Comparison of ENCODE assay signal across 8 cellular contexts in genomic region chr20:49281059-49281912, GRCh38. TPM values are rescaled to one million over a fixed set of nuclear protein-coding genes. Genes with fewer than 3 reads are reported as not detected.
DNase-seq lines count a peak whose midpoint lies in the region; ATAC-seq, FAIRE-seq and TF ChIP-seq lines count a peak whose summit lies in the region.

No MANE protein-coding gene starts in this region.

- no CpG with 5 or more reads among the region's 13 CpGs for WGBS in neuronal stem cell (ENCODE audit: extremely low coverage in 2 of 2, insufficient read length in 2 of 2, insufficient replicate concordance in 1 of 2), 2 donors
- WGBS in pancreas, 2 donors: 72 to 77% methylated on average over 13 of the region's 13 CpGs

- H3K9ac ChIP-seq in OCI-LY1 (ENCODE audit: low read length): no peak overlapping the region; the same call in 1 of the 2 replicates
- H3K9ac ChIP-seq in neuronal stem cell (ENCODE audit: low read depth, low read length, poor library complexity): no peak overlapping the region

- H2AK5ac ChIP-seq in neuronal stem cell (ENCODE audit: low read depth, low read length): no peak overlapping the region

- peak overlapping the region; percentile 91 for H3K4me2 ChIP-seq in OCI-LY1 (ENCODE audit: low read length)
- H3K4me2 ChIP-seq in neuronal stem cell (ENCODE audit: insufficient read depth, low read length, poor library complexity, severe bottlenecking): peak overlapping the region; percentile 34

- H4K20me1 ChIP-seq in OCI-LY1 (ENCODE audit: insufficient read depth, low read length): no peaks in the 10 kb centered on the region

- peaks cover 12% of the 10 kb centered on the region for H3K9me3 ChIP-seq in OCI-LY1 (ENCODE audit: low read length)
- H3K9me3 ChIP-seq in neuronal stem cell (replicated peaks in 1 of 2; ENCODE audit: control insufficient read depth in 2 of 2, insufficient read depth in 1 of 2, low read depth in 1 of 2, low read length in 2 of 2): peaks cover 57 to 78% of the 10 kb centered on the region in 2 donors
- no peaks in the 10 kb centered on the region for H3K9me3 ChIP-seq in pancreas

- no peak; the same call in none of the 2 replicates for TF ChIP-seq POLR2A in GM12891 (IDR thresholded peaks at IDR 0.05; ENCODE audit: low read depth, low read length)

- no peak overlapping the region for H2BK12ac ChIP-seq in neuronal stem cell (ENCODE audit: low read length)

- no peak overlapping the region for H2BK120ac ChIP-seq in neuronal stem cell (ENCODE audit: low read depth, low read length)

- no peak overlapping the region for H2BK5ac ChIP-seq in neuronal stem cell (ENCODE audit: low read length)

- H3K4me3 ChIP-seq in OCI-LY1 (ENCODE audit: low read depth, low read length, poor library complexity, severe bottlenecking) (peak overlapping the region; percentile 100), dorsolateral prefrontal cortex (peak overlapping the region in 46 of 59 donors; percentile 2 to 100 (median 88)), neuronal stem cell (ENCODE audit: low read length in 2 of 2) (peak overlapping the region; percentile 53 to 76), pancreas (peak overlapping the region in 1 of 4 donors; percentile 4)

- TF ChIP-seq CTCF in OCI-LY1 (IDR thresholded peaks at IDR 0.05; ENCODE audit: low read length) (no peak), dorsolateral prefrontal cortex (IDR thresholded peaks at IDR 0.05 in 54 of 56, conservative IDR thresholded peaks at IDR 0.05 in 2 of 56; ENCODE audit: low read depth in 1 of 56, partially characterized antibody in 56 of 56) (no peak), pancreas (IDR thresholded peaks at IDR 0.05) (no peak)

- H4K91ac ChIP-seq in neuronal stem cell (ENCODE audit: low read depth, low read length, poor library complexity): no peak overlapping the region

- H3K79me1 ChIP-seq in neuronal stem cell (ENCODE audit: low read depth, low read length): peaks cover 11% of the 10 kb centered on the region

- no peaks in the 10 kb centered on the region for H3K9me2 ChIP-seq in OCI-LY1 (ENCODE audit: low read depth, low read length)

- no peak for DNase-seq in GM12891 (ENCODE audit: insufficient read length, low spot score)
- DNase-seq in dorsolateral prefrontal cortex: no peak
- no peak for DNase-seq in neuronal stem cell (ENCODE audit: low spot score)
- DNase-seq in hypothalamus (lab: John Stamatoyannopoulos, UW): no peak
- DNase-seq in DMS153 treated with DMSO at 0.1 percent for 48 hours (lab: John Stamatoyannopoulos, UW; ENCODE audit: unreplicated experiment): no peak
- DNase-seq in pancreas: no peak
- no peak for DNase-seq in UCSD-AML1 (lab: John Stamatoyannopoulos, UW; ENCODE audit: unreplicated experiment)

- no peak overlapping the region for H3K23ac ChIP-seq in neuronal stem cell (ENCODE audit: low read depth, low read length, poor library complexity)

- H3K4me1 ChIP-seq in OCI-LY1 (ENCODE audit: insufficient read depth, low read length, severe bottlenecking): peaks cover 65% of the 10 kb centered on the region
- H3K4me1 ChIP-seq in neuronal stem cell (ENCODE audit: control insufficient read depth in 2 of 2, insufficient read depth in 1 of 2, low read depth in 1 of 2, low read length in 2 of 2): peaks cover 0 to 7% of the 10 kb centered on the region in 2 donors
- peaks cover 1 to 18% (median 5%) of the 10 kb centered on the region in 3 donors for H3K4me1 ChIP-seq in pancreas

- no peak overlapping the region for H4K8ac ChIP-seq in neuronal stem cell (ENCODE audit: low read depth, low read length)

- H3K36me3 ChIP-seq in OCI-LY1 (ENCODE audit: insufficient read depth, low read length) (peaks cover 78% of the 10 kb centered on the region), neuronal stem cell (replicated peaks in 1 of 2; ENCODE audit: control insufficient read depth in 2 of 2, insufficient read depth in 2 of 2, low read length in 2 of 2) (peaks cover 62 to 81% of the 10 kb centered on the region in 2 donors), pancreas (peaks cover 8 to 65% (median 54%) of the 10 kb centered on the region in 3 donors)

- H3K27me3 ChIP-seq in OCI-LY1 (ENCODE audit: insufficient read depth, low read length) (no peaks in the 10 kb centered on the region), dorsolateral prefrontal cortex (no peaks in the 10 kb centered on the region), neuronal stem cell (ENCODE audit: control insufficient read depth in 3 of 3, insufficient read depth in 3 of 3, low read depth in 1 of 3, low read length in 3 of 3) (no peaks in the 10 kb centered on the region), pancreas (no peaks in the 10 kb centered on the region)

- no peak overlapping the region for H2BK15ac ChIP-seq in neuronal stem cell (ENCODE audit: low read length)

- H3F3A ChIP-seq in OCI-LY1 (ENCODE audit: insufficient read depth, low read length): peaks cover 12% of the 10 kb centered on the region

- no peak for FAIRE-seq in GM12891 (lab: Jason Lieb, UNC)
- FAIRE-seq in pancreas (lab: Jason Lieb, UNC): no peak

- no peak overlapping the region for H3K4ac ChIP-seq in neuronal stem cell (ENCODE audit: low read length)

- H2AFZ ChIP-seq in OCI-LY1 (ENCODE audit: low read length): no peak overlapping the region
- H2AFZ ChIP-seq in neuronal stem cell (ENCODE audit: low read length): no peak overlapping the region

- H3K14ac ChIP-seq in neuronal stem cell (ENCODE audit: low read length): no peak overlapping the region

- H3K18ac ChIP-seq in neuronal stem cell (ENCODE audit: low read length): no peak overlapping the region

- H3K79me2 ChIP-seq in OCI-LY1 (ENCODE audit: insufficient read depth, low read length): peaks cover 57% of the 10 kb centered on the region

- intact Hi-C loops in dorsolateral prefrontal cortex (cut with DNase I): no loop called here
- intact Hi-C loops in pancreas (cut with DNase I): no loop called here

- ATAC-seq in pancreas: no peak

- peak overlapping the region; percentile 91 for H3K27ac ChIP-seq in OCI-LY1 (ENCODE audit: low read depth, low read length, poor library complexity, severe bottlenecking)
- H3K27ac ChIP-seq in dorsolateral prefrontal cortex: peak overlapping the region in 12 of 59 donors; percentile 1 to 52 (median 26)
- H3K27ac ChIP-seq in neuronal stem cell (replicated peaks; ENCODE audit: low read length): no peak overlapping the region
- H3K27ac ChIP-seq in pancreas: peak overlapping the region in 1 of 4 donors; percentile 42

TF ChIP-seq in GM12891, 5 proteins besides CTCF, POLR2A, EP300 and RAD21:
- TF ChIP-seq PAX5 (IDR thresholded peaks at IDR 0.05; ENCODE audit: insufficient read depth, low read length, severe bottlenecking) (no peak), POLR2AphosphoS5 (IDR thresholded peaks at IDR 0.05; ENCODE audit: low read depth, low read length) (peak; percentile 17; the same call in 1 of the 2 replicates)
TF ChIP-seq in GM12891: peak in this region for 1.

RNA-seq across cellular contexts. Expression of gene ZNFX1, which starts 3.4 kb away (rescaled TPM):
- polyA plus RNA-seq in GM12891 (2012; ENCODE audit: low read depth, missing spikeins): 11.0 TPM
- total RNA-seq in dorsolateral prefrontal cortex (10 to 100 TPM; 21.0 to 37.9 (median 26.1) TPM), pancreas (10 to 100 TPM in 2 of 6 donors, 1 to 10 TPM in 4; 5.9 to 15.7 (median 7.2) TPM)
- polyA plus RNA-seq in neuronal stem cell (2013, experiment 1 of 2): 2.4 TPM
- 2.2 TPM for polyA plus RNA-seq in neuronal stem cell (2013, experiment 2 of 2)
- polyA plus RNA-seq in pancreas: 1 to 10 TPM; 4.3 to 6.2 TPM
